In the genomic region with DNA sequence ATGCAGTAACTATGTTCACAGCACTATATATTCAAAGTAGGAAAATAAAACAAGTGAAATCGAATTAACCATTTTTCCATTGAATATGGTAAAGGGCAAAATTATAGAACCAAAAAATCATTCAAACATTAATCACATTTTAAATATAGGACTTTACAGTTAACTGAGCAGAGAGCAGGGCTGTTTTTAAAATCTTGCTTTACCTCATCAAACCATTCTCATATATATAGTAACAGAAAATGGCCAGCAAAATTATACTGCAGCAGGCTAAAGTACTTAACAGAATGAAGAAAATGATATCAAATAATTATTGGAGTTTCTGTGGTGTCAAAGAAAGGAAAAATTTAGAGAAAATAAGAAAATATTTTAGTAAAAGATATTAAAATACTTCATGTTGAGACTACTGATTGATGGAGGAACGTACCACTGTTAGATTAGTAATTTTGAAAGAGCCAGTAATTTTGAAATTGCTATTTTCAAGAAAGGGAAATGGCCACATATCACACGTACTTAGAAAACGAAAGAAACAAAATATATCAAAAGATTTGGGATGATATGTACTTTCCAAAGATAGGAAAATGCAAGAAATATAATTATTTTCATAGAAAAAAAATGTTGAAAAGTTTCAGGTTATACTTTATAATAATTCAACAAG, we compare ENCODE assay signal across 17 cellular contexts.
DNase-seq lines count a peak whose midpoint lies in the region; ATAC-seq, FAIRE-seq and TF ChIP-seq lines count a peak whose summit lies in the region.
"Had no signal": no experiment of that assay in that cellular context is flagged by ENCODE, and none has a peak within 500 bp of the region (broad histone marks: within the 10 kb centered on the region; RNA-seq: fewer than 3 reads in every experiment).

No MANE protein-coding gene starts in this region.

- peak; percentile 51 for FAIRE-seq in kidney (lab: Jason Lieb, UNC)
- FAIRE-seq: H54 had no signal

- H3K9me3 Mint-ChIP-seq in activated T-cell treated with anti-CD3 and anti-CD28 coated beads, Interleukin-2, amount 50 U/mL, for 4 hours: no peaks in the 10 kb centered on the region

- no peak overlapping the region for H3K9ac ChIP-seq in kidney (ENCODE audit: low read length in 2 of 2)

- no peaks in the 10 kb centered on the region for H3K4me1 ChIP-seq in kidney (ENCODE audit: control insufficient read depth in 1 of 2, insufficient read depth in 1 of 2, low read depth in 1 of 2, low read length in 2 of 2)
- no peaks in the 10 kb centered on the region for H3K4me1 ChIP-seq in left ventricle myocardium inferior

- DNase-seq in kidney (no peak), left ventricle myocardium inferior (no peak)
- no peak for DNase-seq in stimulated activated CD4-positive, alpha-beta T cell treated with anti-CD3 and anti-CD28 coated beads, Interleukin-4, amount 100 ng/mL, for 1 hour
- no peak for DNase-seq in activated T-cell treated with anti-CD3 and anti-CD28 coated beads, Interleukin-2, amount 50 U/mL, for 4 hours
- DNase-seq: activated gamma-delta T cell treated with Interleukin-2 at 50 U/mL for 16 hours; anterior cingulate cortex; DMS 273 treated with DMSO at 0.1 percent for 48 hours; foreskin melanocyte; IMR-90; ovary; Right ventricle myocardium superior; stimulated activated CD4-positive, alpha-beta T cell treated with anti-CD3 and anti-CD28 coated beads, Interleukin-2, amount 100 ng/mL, for 48 hours; stimulated activated CD8-positive, alpha-beta memory T cell treated with anti-CD3 and anti-CD28 coated beads, Interleukin-4, amount 100 ng/mL, for 48 hours had no signal

- intact Hi-C loops in kidney (cut with DNase I): no loop called here
- intact Hi-C loops in left ventricle myocardium inferior (cut with micrococcal nuclease): no loop called here

- H3K4me3 Mint-ChIP-seq in activated T-cell treated with anti-CD3 and anti-CD28 coated beads, Interleukin-2, amount 50 U/mL, for 4 hours: no peak overlapping the region

- H3K36me3 ChIP-seq in kidney (ENCODE audit: control insufficient read depth in 1 of 2, insufficient read depth in 2 of 2, low read length in 2 of 2) (no peaks in the 10 kb centered on the region), left ventricle myocardium inferior (no peaks in the 10 kb centered on the region)
- H3K36me3 ChIP-seq: ovary had no signal

- TF ChIP-seq CTCF in kidney (IDR thresholded peaks at IDR 0.05; ENCODE audit: borderline replicate concordance, extremely low read depth, insufficient read depth) (no peak), left ventricle myocardium inferior (IDR thresholded peaks at IDR 0.05; ENCODE audit: borderline replicate concordance) (no peak)

- no peak overlapping the region for H3K4me3 ChIP-seq in kidney (ENCODE audit: low read length in 2 of 2)
- no peak overlapping the region for H3K4me3 ChIP-seq in left ventricle myocardium inferior
- H3K4me3 ChIP-seq: ovary had no signal

- H3K9me3 ChIP-seq in kidney (ENCODE audit: control insufficient read depth in 1 of 2, low read length in 2 of 2) (no peaks in the 10 kb centered on the region), left ventricle myocardium inferior (replicated peaks) (no peaks in the 10 kb centered on the region)
- H3K9me3 ChIP-seq: ovary had no signal

- no peaks in the 10 kb centered on the region for H3K27me3 ChIP-seq in left ventricle myocardium inferior (ENCODE audit: low read depth)
- H3K27me3 ChIP-seq: ovary had no signal

- no peaks in the 10 kb centered on the region for H3K36me3 Mint-ChIP-seq in activated T-cell treated with anti-CD3 and anti-CD28 coated beads, Interleukin-2, amount 50 U/mL, for 4 hours (ENCODE audit: insufficient read depth)

- H3K27me3 Mint-ChIP-seq in activated T-cell treated with anti-CD3 and anti-CD28 coated beads, Interleukin-2, amount 50 U/mL, for 4 hours (ENCODE audit: low read depth): peaks cover 2% of the 10 kb centered on the region

- H3K27ac ChIP-seq in kidney (ENCODE audit: low read depth in 2 of 2, low read length in 2 of 2) (no peak overlapping the region), left ventricle myocardium inferior (replicated peaks) (no peak overlapping the region)
- H3K27ac ChIP-seq: ovary had no signal

- peak; percentile 95 for ATAC-seq in GM18868 (IDR thresholded peaks at IDR 0.05; ENCODE audit: unreplicated experiment)
- ATAC-seq in GM21717 (IDR thresholded peaks at IDR 0.05; ENCODE audit: unreplicated experiment): peak; percentile 93
- peak; percentile 83 for ATAC-seq in HG03095 (IDR thresholded peaks at IDR 0.05; ENCODE audit: unreplicated experiment)
- ATAC-seq in activated T-cell treated with anti-CD3 and anti-CD28 coated beads, Interleukin-2, amount 50 U/mL, for 4 hours: no peak

- no peaks in the 10 kb centered on the region for H3K4me1 Mint-ChIP-seq in activated T-cell treated with anti-CD3 and anti-CD28 coated beads, Interleukin-2, amount 50 U/mL, for 4 hours (ENCODE audit: low read depth)

Comparison
In these comparisons a context has a peak if more than half of its experiments do, and no peak if none do; other contexts are left out.
1. ATAC-seq: peak in GM18868 (single experiment), GM21717 (single experiment) and HG03095 (single experiment); none in activated T-cell treated with anti-CD3 and anti-CD28 coated beads, Interleukin-2, amount 50 U/mL, for 4 hours (0 of 2).